24 cellular contexts compared by ENCODE assay signal in genomic region chr11:86499723-86500129, GRCh38.
DNase-seq lines count a peak whose midpoint lies in the region; ATAC-seq and TF ChIP-seq lines count a peak whose summit lies in the region.
"Had no signal": no experiment of that assay in that cellular context is flagged by ENCODE, and none has a peak within 500 bp of the region (broad histone marks: within the 10 kb centered on the region; RNA-seq: fewer than 3 reads in every experiment).

No MANE protein-coding gene starts in this region.

- TF ChIP-seq RAD21 in liver (IDR thresholded peaks at IDR 0.05), result peak in 1 of 2 donors; percentile 45

- TF ChIP-seq CTCF in Caco-2 (IDR thresholded peaks at IDR 0.05; ENCODE audit: insufficient read depth in 1 of 2, low read depth in 1 of 2, low read length in 1 of 2, severe bottlenecking in 1 of 2, unreplicated experiment in 1 of 2), result no peak
- TF ChIP-seq CTCF in VCaP (conservative IDR thresholded peaks at IDR 0.05), result no peak
- TF ChIP-seq CTCF in liver (IDR thresholded peaks at IDR 0.05; ENCODE audit: low read depth, low read length, missing input control), result no peak

- no peaks in the 10 kb centered on the region for H3K9me3 Mint-ChIP-seq in Caco-2 (ENCODE audit: unreplicated experiment)
- no peaks in the 10 kb centered on the region for H3K9me3 Mint-ChIP-seq in natural killer cell treated with Interleukin-12 subunit alpha and Interleukin-12 subunit beta and Interleukin-15 and Interleukin-18, amount 100 ng/mL, for 72 hours
- H3K9me3 Mint-ChIP-seq: activated naive CD4-positive, alpha-beta T cell treated with anti-CD3 and anti-CD28 coated beads for 36 hours; activated T-cell treated with anti-CD3 and anti-CD28 coated beads, Interleukin-2, amount 50 U/mL, for 72 hours; CD8-positive, alpha-beta T cell; naive B cell; stimulated activated naive CD8-positive, alpha-beta T cell treated with anti-CD3 and anti-CD28 coated beads, Interleukin-15, Interleukin-2, amounts not matched to agents 100 ng/mL and 50 ng/mL, for 24 hours had no signal

- intact Hi-C loops in Caco-2 (cut with micrococcal nuclease; ENCODE audit: unreplicated experiment), result loop anchor here (1.0 to 2.0 kb wide), 9 partner anchors 9 to 313 kb away; no protein-coding TSS in a partner anchor

- H3K4me1 ChIP-seq in Caco-2, result peaks cover 59% of the 10 kb centered on the region
- peaks cover 0 to 4% (median 0%) of the 10 kb centered on the region in 4 donors for H3K4me1 ChIP-seq in liver (ENCODE audit: control insufficient read depth in 4 of 4, insufficient read depth in 4 of 4, low read length in 3 of 4)

- H3K27me3 Mint-ChIP-seq in Caco-2 (ENCODE audit: insufficient read depth, unreplicated experiment), result no peaks in the 10 kb centered on the region
- H3K27me3 Mint-ChIP-seq in natural killer cell treated with Interleukin-12 subunit alpha and Interleukin-12 subunit beta and Interleukin-15 and Interleukin-18, amount 100 ng/mL, for 72 hours, result peaks cover 11 to 18% of the 10 kb centered on the region in 2 donors
- H3K27me3 Mint-ChIP-seq: naive B cell had no signal

- no TSS peak for BruUV-seq in Caco-2 (replicated peaks; lab: Mats Ljungman, UMichigan)

- peaks cover 12% of the 10 kb centered on the region for H3K36me3 Mint-ChIP-seq in Caco-2 (ENCODE audit: insufficient read depth, unreplicated experiment)
- H3K36me3 Mint-ChIP-seq in natural killer cell treated with Interleukin-12 subunit alpha and Interleukin-12 subunit beta and Interleukin-15 and Interleukin-18, amount 100 ng/mL, for 72 hours, result no peaks in the 10 kb centered on the region
- H3K36me3 Mint-ChIP-seq: CD8-positive, alpha-beta T cell; naive B cell had no signal

- no peak overlapping the region for H3K4me3 Mint-ChIP-seq in Caco-2 (ENCODE audit: unreplicated experiment)
- H3K4me3 Mint-ChIP-seq in natural killer cell treated with Interleukin-12 subunit alpha and Interleukin-12 subunit beta and Interleukin-15 and Interleukin-18, amount 100 ng/mL, for 72 hours, result no peak overlapping the region
- H3K4me3 Mint-ChIP-seq: activated naive CD4-positive, alpha-beta T cell treated with anti-CD3 and anti-CD28 coated beads for 36 hours; activated T-cell treated with anti-CD3 and anti-CD28 coated beads, Interleukin-2, amount 50 U/mL, for 72 hours; CD8-positive, alpha-beta T cell; naive B cell; stimulated activated naive CD8-positive, alpha-beta T cell treated with anti-CD3 and anti-CD28 coated beads, Interleukin-15, Interleukin-2, amounts not matched to agents 100 ng/mL and 50 ng/mL, for 24 hours had no signal

- H3K9me3 ChIP-seq in Caco-2 (no peaks in the 10 kb centered on the region), liver (ENCODE audit: control insufficient read depth in 4 of 4, low read length in 3 of 4) (no peaks in the 10 kb centered on the region)
- H3K9me3 ChIP-seq: tibial nerve had no signal

- H3K36me3 ChIP-seq in Caco-2 (ENCODE audit: control insufficient read depth, insufficient read depth, low read length) (no peaks in the 10 kb centered on the region), liver (ENCODE audit: control insufficient read depth in 4 of 4, insufficient read depth in 3 of 4, low read depth in 1 of 4, low read length in 3 of 4) (no peaks in the 10 kb centered on the region)

- H3K9ac ChIP-seq in liver (ENCODE audit: low read depth in 1 of 2, low read length in 2 of 2), result no peak overlapping the region

- 32% methylated on average over 4 of the region's 4 CpGs for WGBS in liver

- H3K27ac ChIP-seq in VCaP (peak overlapping the region; percentile 78), liver (ENCODE audit: low read depth in 1 of 2, low read length in 2 of 2) (no peak overlapping the region), caudate nucleus (ENCODE audit: low read depth, low read length) (no peak overlapping the region)
- H3K27ac ChIP-seq: epithelial cell of prostate, tibial nerve had no signal

- POLR2A ChIA-PET in Caco-2 (lab: Charles Lee), result interaction anchor here (1.4 to 1.5 kb wide), 2 partner anchors 15 to 300 kb away, joined by 4 to 6 read pairs; partner anchors contain the start of gene PRSS23

- DNase-seq in Caco-2 (peak; percentile 89 to 94), HuH-7.5 (ENCODE audit: low spot score) (peak; percentile 49), NCI-H226 (no peak), caudate nucleus (lab: John Stamatoyannopoulos, UW) (no peak), kidney glomerular epithelial cell (lab: John Stamatoyannopoulos, UW) (no peak)
- no peak for DNase-seq in natural killer cell treated with Interleukin-12 subunit alpha and Interleukin-12 subunit beta and Interleukin-15 and Interleukin-18, amount 100 ng/mL, for 72 hours (ENCODE audit: low spot score)
- DNase-seq: activated CD4-positive, alpha-beta T cell treated with anti-CD3 and anti-CD28 coated beads for 1 hour; activated naive CD4-positive, alpha-beta T cell treated with anti-CD3 and anti-CD28 coated beads for 36 hours; activated T-cell treated with anti-CD3 and anti-CD28 coated beads, Interleukin-2, amount 50 U/mL, for 72 hours; anterior cingulate cortex; CD8-positive, alpha-beta T cell; central memory CD4-positive, alpha-beta T cell; hippocampal formation; Kasumi-1; naive B cell; NCI-H1092; NCI-H1930; NCI-H446 had no signal

- CTCF ChIA-PET in Caco-2 (lab: Charles Lee), result interaction anchor here (0.7 to 1.9 kb wide), 5 partner anchors 9 to 109 kb away, joined by 3 to 10 read pairs (median 7); no protein-coding TSS in a partner anchor

- H3K4me1 Mint-ChIP-seq in Caco-2 (ENCODE audit: low read depth, unreplicated experiment), result peaks cover 13% of the 10 kb centered on the region
- peaks cover 0 to 2% of the 10 kb centered on the region in 2 donors for H3K4me1 Mint-ChIP-seq in natural killer cell treated with Interleukin-12 subunit alpha and Interleukin-12 subunit beta and Interleukin-15 and Interleukin-18, amount 100 ng/mL, for 72 hours (ENCODE audit: low read depth in 2 of 2)
- H3K4me1 Mint-ChIP-seq: naive B cell had no signal

- H3K4me3 ChIP-seq in Caco-2 (ENCODE audit: low read depth, low read length), result no peak overlapping the region
- H3K4me3 ChIP-seq in liver (ENCODE audit: low read depth in 1 of 3, low read length in 3 of 3), result no peak overlapping the region
- H3K4me3 ChIP-seq: tibial nerve had no signal

- H3K27ac Mint-ChIP-seq in Caco-2 (ENCODE audit: unreplicated experiment), result no peak overlapping the region
- H3K27ac Mint-ChIP-seq in natural killer cell treated with Interleukin-12 subunit alpha and Interleukin-12 subunit beta and Interleukin-15 and Interleukin-18, amount 100 ng/mL, for 72 hours, result no peak overlapping the region
- H3K27ac Mint-ChIP-seq: activated naive CD4-positive, alpha-beta T cell treated with anti-CD3 and anti-CD28 coated beads for 36 hours; activated T-cell treated with anti-CD3 and anti-CD28 coated beads, Interleukin-2, amount 50 U/mL, for 72 hours; CD8-positive, alpha-beta T cell; naive B cell; stimulated activated naive CD8-positive, alpha-beta T cell treated with anti-CD3 and anti-CD28 coated beads, Interleukin-15, Interleukin-2, amounts not matched to agents 100 ng/mL and 50 ng/mL, for 24 hours had no signal

- no peak for ATAC-seq in natural killer cell treated with Interleukin-12 subunit alpha and Interleukin-12 subunit beta and Interleukin-15 and Interleukin-18, amount 100 ng/mL, for 72 hours
- ATAC-seq: activated T-cell treated with anti-CD3 and anti-CD28 coated beads, Interleukin-2, amount 50 U/mL, for 72 hours; CD8-positive, alpha-beta T cell; HCT116 had no signal

- H3K27me3 ChIP-seq in Caco-2 (replicated peaks; ENCODE audit: control insufficient read depth, insufficient read depth, low read length) (no peaks in the 10 kb centered on the region), liver (ENCODE audit: control insufficient read depth in 4 of 4, insufficient read depth in 4 of 4, low read length in 3 of 4) (no peaks in the 10 kb centered on the region)
- H3K27me3 ChIP-seq: tibial nerve had no signal

TF ChIP-seq in liver, 16 proteins besides CTCF, POLR2A, EP300 and RAD21 (continues in another document):
- TF ChIP-seq ATF3 (IDR thresholded peaks at IDR 0.05) (no peak), MAX (IDR thresholded peaks at IDR 0.05) (no peak), SP1 (IDR thresholded peaks at IDR 0.05) (no peak), YY1 (IDR thresholded peaks at IDR 0.05) (no peak), HNF4A (conservative IDR thresholded peaks at IDR 0.05) (peak; percentile 24 to 87), HNF4G (IDR thresholded peaks at IDR 0.05) (no peak), NR2F2 (IDR thresholded peaks at IDR 0.05) (no peak)
- TF ChIP-seq, protein P1, sequence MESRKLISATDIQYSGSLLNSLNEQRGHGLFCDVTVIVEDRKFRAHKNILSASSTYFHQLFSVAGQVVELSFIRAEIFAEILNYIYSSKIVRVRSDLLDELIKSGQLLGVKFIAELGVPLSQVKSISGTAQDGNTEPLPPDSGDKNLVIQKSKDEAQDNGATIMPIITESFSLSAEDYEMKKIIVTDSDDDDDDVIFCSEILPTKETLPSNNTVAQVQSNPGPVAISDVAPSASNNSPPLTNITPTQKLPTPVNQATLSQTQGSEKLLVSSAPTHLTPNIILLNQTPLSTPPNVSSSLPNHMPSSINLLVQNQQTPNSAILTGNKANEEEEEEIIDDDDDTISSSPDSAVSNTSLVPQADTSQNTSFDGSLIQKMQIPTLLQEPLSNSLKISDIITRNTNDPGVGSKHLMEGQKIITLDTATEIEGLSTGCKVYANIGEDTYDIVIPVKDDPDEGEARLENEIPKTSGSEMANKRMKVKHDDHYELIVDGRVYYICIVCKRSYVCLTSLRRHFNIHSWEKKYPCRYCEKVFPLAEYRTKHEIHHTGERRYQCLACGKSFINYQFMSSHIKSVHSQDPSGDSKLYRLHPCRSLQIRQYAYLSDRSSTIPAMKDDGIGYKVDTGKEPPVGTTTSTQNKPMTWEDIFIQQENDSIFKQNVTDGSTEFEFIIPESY (IDR thresholded peaks at IDR 0.05), result peak; percentile 63

Comparison
In these comparisons a context has a peak if more than half of its experiments do, and no peak if none do; other contexts are left out.
1. DNase-seq: peak in Caco-2 (2 of 2) and HuH-7.5 (single experiment); none in NCI-H226 (single experiment), natural killer cell treated with Interleukin-12 subunit alpha and Interleukin-12 subunit beta and Interleukin-15 and Interleukin-18, amount 100 ng/mL, for 72 hours (single experiment), caudate nucleus (0 of 61) and kidney glomerular epithelial cell (single experiment).